Comparison of ENCODE assay signal across 10 cellular contexts in genomic region chr2:180334514-180334913, GRCh38.
DNase-seq lines count a peak whose midpoint lies in the region; ATAC-seq lines count a peak whose summit lies in the region.
"Had no signal": no experiment of that assay in that cellular context is flagged by ENCODE, and none has a peak within 500 bp of the region (broad histone marks: within the 10 kb centered on the region; RNA-seq: fewer than 3 reads in every experiment).

No MANE protein-coding gene starts in this region.

- peak; percentile 100 for ATAC-seq in GM18858 (IDR thresholded peaks at IDR 0.05; ENCODE audit: unreplicated experiment)
- peak; percentile 100 for ATAC-seq in GM21576 (IDR thresholded peaks at IDR 0.05; ENCODE audit: unreplicated experiment)
- ATAC-seq in HG03175 (IDR thresholded peaks at IDR 0.05; ENCODE audit: unreplicated experiment), result peak; percentile 100
- ATAC-seq in T-helper 17 cell, result no peak
- ATAC-seq: activated CD8-positive, alpha-beta T cell treated with anti-CD3 and anti-CD28 coated beads, Interleukin-2, amount 10 ng/mL, durations not matched to agents 7 days and 5 days had no signal

- no peaks in the 10 kb centered on the region for H3K4me1 Mint-ChIP-seq in T-helper 17 cell

- no peaks in the 10 kb centered on the region for H3K27me3 Mint-ChIP-seq in T-helper 17 cell

- H3K9me3 ChIP-seq in T-helper 17 cell (ENCODE audit: control insufficient read depth, low read length, poor library complexity, severe bottlenecking), result peaks cover 4% of the 10 kb centered on the region

- no peaks in the 10 kb centered on the region for H3K36me3 Mint-ChIP-seq in T-helper 17 cell (ENCODE audit: low read depth)

- no peak overlapping the region for H3K27ac Mint-ChIP-seq in T-helper 17 cell
- H3K27ac Mint-ChIP-seq: activated CD8-positive, alpha-beta T cell treated with anti-CD3 and anti-CD28 coated beads, Interleukin-2, amount 10 ng/mL, durations not matched to agents 7 days and 5 days had no signal

- H3K4me3 Mint-ChIP-seq in T-helper 17 cell, result no peak overlapping the region
- H3K4me3 Mint-ChIP-seq: activated CD8-positive, alpha-beta T cell treated with anti-CD3 and anti-CD28 coated beads, Interleukin-2, amount 10 ng/mL, durations not matched to agents 7 days and 5 days had no signal

- DNase-seq in RPMI8226 (peak; percentile 13), T-helper 17 cell (no peak), GDM1 (lab: John Stamatoyannopoulos, UW) (no peak), H4 (ENCODE audit: low spot score) (no peak)
- no peak for DNase-seq in stimulated activated CD4-positive, alpha-beta T cell treated with anti-CD3 and anti-CD28 coated beads, Interleukin-2, amount 100 ng/mL, for 48 hours
- DNase-seq: activated CD8-positive, alpha-beta T cell treated with anti-CD3 and anti-CD28 coated beads, Interleukin-2, amount 10 ng/mL, durations not matched to agents 7 days and 5 days; NCI-H1436 had no signal
